Comparison of ENCODE assay signal across 9 cellular contexts in genomic region chr11:64874308-64874707, GRCh38. TPM values are rescaled to one million over a fixed set of nuclear protein-coding genes. Genes with fewer than 3 reads are reported as not detected.
DNase-seq lines count a peak whose midpoint lies in the region; ATAC-seq, FAIRE-seq and TF ChIP-seq lines count a peak whose summit lies in the region.
"Had no signal": no experiment of that assay in that cellular context is flagged by ENCODE, and none has a peak within 500 bp of the region (broad histone marks: within the 10 kb centered on the region; RNA-seq: fewer than 3 reads in every experiment).

No MANE protein-coding gene starts in this region.

- H3K9ac ChIP-seq in liver (ENCODE audit: low read depth in 1 of 2, low read length in 2 of 2), result no peak overlapping the region
- H3K9ac ChIP-seq in HepG2 (ENCODE audit: insufficient read depth, low read depth, low read length), result no peak overlapping the region
- H3K9ac ChIP-seq: KMS-11 had no signal

- TF ChIP-seq CTCF in liver (IDR thresholded peaks at IDR 0.05; ENCODE audit: low read depth, low read length, missing input control), result no peak
- no peak for TF ChIP-seq CTCF in HepG2 (CRISPR knock-in tag; IDR thresholded peaks at IDR 0.05)
- no peak for TF ChIP-seq CTCF in vagina (IDR thresholded peaks at IDR 0.05)

- H3K36me3 ChIP-seq in liver (ENCODE audit: control insufficient read depth in 4 of 4, insufficient read depth in 3 of 4, low read depth in 1 of 4, low read length in 3 of 4) (no peaks in the 10 kb centered on the region), HepG2 (replicated peaks in 1 of 2; ENCODE audit: control insufficient read depth in 1 of 2, insufficient read depth in 2 of 2, low read length in 2 of 2) (peaks cover 2 to 11% of the 10 kb centered on the region in 2 experiments; a peak in 2 of 5 replicates), vagina (peaks cover 0 to 17% of the 10 kb centered on the region in 2 donors)

- FAIRE-seq in HepG2 (lab: Jason Lieb, UNC), result no peak

- CTCF ChIA-PET in HepG2 (lab: Yijun Ruan, JAX; ENCODE audit: low intra/inter-chr PET ratio, low total read pairs), result no interaction called here

- 77% methylated on average over 13 of the region's 13 CpGs for WGBS in liver
- 96% methylated on average over 12 of the region's 13 CpGs for WGBS in HepG2 (ENCODE audit: low lambda C conversion rate)

- no peaks in the 10 kb centered on the region; the same call in 1 of the 2 replicates for H4K20me1 ChIP-seq in HepG2 (ENCODE audit: insufficient read depth, low read length)

- in situ Hi-C loops in HepG2 (cut with HindIII; ENCODE audit: extremely low pct_ligation_motif_present, low pct_unique_long_range_greater_than_20kb), result no loop called here

- no peak overlapping the region for H3K4me2 ChIP-seq in HepG2 (ENCODE audit: low read depth, low read length)
- H3K4me2 ChIP-seq: KMS-11 had no signal

- peak overlapping the region; percentile 6 to 23 for H3K27ac ChIP-seq in liver (ENCODE audit: low read depth in 1 of 2, low read length in 2 of 2)
- no peak overlapping the region for H3K27ac ChIP-seq in HepG2 (ENCODE audit: extremely low read length, insufficient read depth, low read length)
- H3K27ac ChIP-seq in vagina, result peak overlapping the region; percentile 12
- H3K27ac ChIP-seq: epithelial cell of prostate, KMS-11 had no signal

- BruUV-seq in HepG2 (replicated peaks; lab: Mats Ljungman, UMichigan), result no TSS peak

- H2AFZ ChIP-seq in HepG2 (ENCODE audit: low read length), result no peak overlapping the region

- peaks cover 59% of the 10 kb centered on the region for H3K79me2 ChIP-seq in HepG2 (ENCODE audit: insufficient read depth, low read length)

- TF ChIP-seq EP300 in HepG2 (IDR thresholded peaks at IDR 0.05; ENCODE audit: low read depth in 2 of 2, low read length in 2 of 2) (no peak), HepG2 (CRISPR knock-in tag; IDR thresholded peaks at IDR 0.05; ENCODE audit: borderline replicate concordance) (no peak)

- no peak overlapping the region for H3K4me3 ChIP-seq in liver (ENCODE audit: low read depth in 1 of 3, low read length in 3 of 3)
- H3K4me3 ChIP-seq in HepG2 (replicated peaks in 1 of 3; ENCODE audit: insufficient read depth in 1 of 3, low read depth in 2 of 3, low read length in 3 of 3), result no peak overlapping the region
- no peak overlapping the region for H3K4me3 ChIP-seq in vagina

- POLR2A ChIA-PET in HepG2 (lab: Yijun Ruan, JAX), result interaction anchor here (3.0 to 10.4 kb wide), 2 partner anchors 14 to 19 kb away, joined by 23 to 132 read pairs; no protein-coding TSS in a partner anchor

- H3K27me3 ChIP-seq in liver (ENCODE audit: control insufficient read depth in 4 of 4, insufficient read depth in 4 of 4, low read length in 3 of 4), result no peaks in the 10 kb centered on the region
- no peaks in the 10 kb centered on the region; a peak in 1 of 5 replicates for H3K27me3 ChIP-seq in HepG2 (ENCODE audit: control insufficient read depth in 1 of 2, insufficient read depth in 2 of 2, low read length in 2 of 2)
- H3K27me3 ChIP-seq in vagina, result no peaks in the 10 kb centered on the region

- TF ChIP-seq POLR2A in HepG2 (IDR thresholded peaks at IDR 0.05; ENCODE audit: insufficient read depth in 1 of 2, low read depth in 2 of 2, low read length in 2 of 2) (no peak), vagina (IDR thresholded peaks at IDR 0.05) (no peak)

- H3K9me3 ChIP-seq in liver (ENCODE audit: control insufficient read depth in 4 of 4, low read length in 3 of 4) (no peaks in the 10 kb centered on the region), HepG2 (ENCODE audit: low read length) (no peaks in the 10 kb centered on the region), vagina (no peaks in the 10 kb centered on the region)

- H3K4me1 ChIP-seq in liver (ENCODE audit: control insufficient read depth in 4 of 4, insufficient read depth in 4 of 4, low read length in 3 of 4) (peaks cover 31 to 89% (median 83%) of the 10 kb centered on the region in 4 donors), HepG2 (ENCODE audit: insufficient read depth, low read length) (peaks cover 85% of the 10 kb centered on the region), vagina (peaks cover 84% of the 10 kb centered on the region)

- no peak for TF ChIP-seq RAD21 in liver (IDR thresholded peaks at IDR 0.05)
- no peak for TF ChIP-seq RAD21 in HepG2 (CRISPR knock-in tag; IDR thresholded peaks at IDR 0.05)

- ATAC-seq in HepG2, result no peak
- no peak for ATAC-seq in HG02970 (IDR thresholded peaks at IDR 0.05; ENCODE audit: low FRiP score, unreplicated experiment)

- intact Hi-C loops in HepG2 (cut with micrococcal nuclease; ENCODE audit: unreplicated experiment), result no loop called here
- intact Hi-C loops in vagina (cut with DNase I), result no loop called here

- DNase-seq in HepG2 (ENCODE audit: low spot score) (no peak), islet precursor cell (peak; percentile 68), vagina (ENCODE audit: extremely low spot score in 2 of 2) (no peak), cerebellar cortex (ENCODE audit: low spot score) (no peak)
- DNase-seq: DMS 273 treated with DMSO at 0.1 percent for 48 hours had no signal

RNA-seq across cellular contexts. Expression of gene EHD1, which starts 4.1 kb away (rescaled TPM):
- 10 to 100 TPM; 27.3 to 36.4 TPM for total RNA-seq in liver
- 10 to 100 TPM in 1 of 2 donors, 1 to 10 TPM in 1; 8.3 to 11.1 TPM for polyA plus RNA-seq in liver
- 22.0 and 26.6 TPM in 2 replicates for total RNA-seq in HepG2 (2016; rRNA removed; fragmentation: Illumina TruSeq; extraction: Trizol)
- 8.1 and 9.7 TPM in 2 replicates for total RNA-seq in HepG2 (2016; cell fraction: cytosol; rRNA removed; fragmentation: Illumina TruSeq; extraction: Trizol; ENCODE audit: low read depth)
- total RNA-seq in HepG2 (2016; cell fraction: insoluble cytoplasmic fraction; rRNA removed; fragmentation: Illumina TruSeq; extraction: Trizol), result 22.9 and 29.1 TPM in 2 replicates
- 11.0 and 11.5 TPM in 2 replicates for total RNA-seq in HepG2 (2016; cell fraction: membrane; rRNA removed; fragmentation: Illumina TruSeq; extraction: Trizol)
- total RNA-seq in HepG2 (2016; cell fraction: nucleus; rRNA removed; fragmentation: Illumina TruSeq; extraction: Trizol), result 16.8 and 19.6 TPM in 2 replicates
- polyA plus RNA-seq in HepG2 (2011; rRNA removed), result 23.6 and 29.4 TPM in 2 replicates
- 20.8 and 31.1 TPM in 2 replicates for polyA plus RNA-seq in HepG2 (2011; cell fraction: cytosol; rRNA removed)
- 42.3 and 43.0 TPM in 2 replicates for polyA plus RNA-seq in HepG2 (2011; cell fraction: nucleus; rRNA removed)
- 18.8 and 23.3 TPM in 2 replicates for polyA plus RNA-seq in HepG2 (2012)
- polyA plus RNA-seq in HepG2 (2016; cell fraction: cytosol; fragmentation: Illumina TruSeq; extraction: Trizol; ENCODE audit: low read depth), result 3.5 and 3.9 TPM in 2 replicates
- 29.0 and 35.3 TPM in 2 replicates for polyA plus RNA-seq in HepG2 (2016; cell fraction: insoluble cytoplasmic fraction; fragmentation: Illumina TruSeq; extraction: Trizol; ENCODE audit: low read depth)
- 7.9 and 9.3 TPM in 2 replicates for polyA plus RNA-seq in HepG2 (2016; cell fraction: membrane; fragmentation: Illumina TruSeq; extraction: Trizol; ENCODE audit: low read depth)
- 33.4 and 34.4 TPM in 2 replicates for polyA plus RNA-seq in HepG2 (2016; cell fraction: nucleus; fragmentation: Illumina TruSeq; extraction: Trizol; ENCODE audit: insufficient read depth, low read depth)
- 63.9 and 78.7 TPM in 2 replicates for polyA minus RNA-seq in HepG2 (2011; rRNA and poly(A)+ RNA removed; ENCODE audit: low replicate concordance)
- polyA minus RNA-seq in HepG2 (2011; cell fraction: cytosol; rRNA and poly(A)+ RNA removed), result 21.2 and 28.0 TPM in 2 replicates
- 15.5 and 22.1 TPM in 2 replicates for polyA minus RNA-seq in HepG2 (2011; cell fraction: nucleus; rRNA and poly(A)+ RNA removed)
- total RNA-seq in vagina, result 61.6 TPM

RNA-seq across cellular contexts. Expression of gene CDC42BPG, which starts 29.9 kb away (rescaled TPM):
- total RNA-seq in liver, result 1 to 10 TPM in 1 of 2 donors, under 1 TPM in 1; 0.75 to 1.2 TPM
- under 1 TPM; 0.18 to 0.40 TPM for polyA plus RNA-seq in liver
- 0.77 and 1.4 TPM in 2 replicates for total RNA-seq in HepG2 (2016; rRNA removed; fragmentation: Illumina TruSeq; extraction: Trizol)
- total RNA-seq in HepG2 (2016; cell fraction: cytosol; rRNA removed; fragmentation: Illumina TruSeq; extraction: Trizol; ENCODE audit: low read depth), result 0.10 and 0.35 TPM in 2 replicates
- 0.42 and 1.4 TPM in 2 replicates for total RNA-seq in HepG2 (2016; cell fraction: insoluble cytoplasmic fraction; rRNA removed; fragmentation: Illumina TruSeq; extraction: Trizol)
- total RNA-seq in HepG2 (2016; cell fraction: membrane; rRNA removed; fragmentation: Illumina TruSeq; extraction: Trizol), result 0.37 and 0.38 TPM in 2 replicates
- total RNA-seq in HepG2 (2016; cell fraction: nucleus; rRNA removed; fragmentation: Illumina TruSeq; extraction: Trizol), result 1.8 and 2.0 TPM in 2 replicates
- polyA plus RNA-seq in HepG2 (2011; rRNA removed), result 0.55 and 0.99 TPM in 2 replicates
- polyA plus RNA-seq in HepG2 (2011; cell fraction: cytosol; rRNA removed), result 0.34 and 0.54 TPM in 2 replicates
- polyA plus RNA-seq in HepG2 (2011; cell fraction: nucleus; rRNA removed), result 6.3 and 7.3 TPM in 2 replicates
- 1.2 and 1.3 TPM in 2 replicates for polyA plus RNA-seq in HepG2 (2012)
- polyA plus RNA-seq in HepG2 (2016; cell fraction: cytosol; fragmentation: Illumina TruSeq; extraction: Trizol; ENCODE audit: low read depth), result 0.06 and 0.11 TPM in 2 replicates
- polyA plus RNA-seq in HepG2 (2016; cell fraction: insoluble cytoplasmic fraction; fragmentation: Illumina TruSeq; extraction: Trizol; ENCODE audit: low read depth), result 0.63 and 0.75 TPM in 2 replicates
- polyA plus RNA-seq in HepG2 (2016; cell fraction: membrane; fragmentation: Illumina TruSeq; extraction: Trizol; ENCODE audit: low read depth), result 0.24 and 0.70 TPM in 2 replicates
- polyA plus RNA-seq in HepG2 (2016; cell fraction: nucleus; fragmentation: Illumina TruSeq; extraction: Trizol; ENCODE audit: insufficient read depth, low read depth), result 4.9 and 5.6 TPM in 2 replicates
- 1.3 and 2.7 TPM in 2 replicates for polyA minus RNA-seq in HepG2 (2011; rRNA and poly(A)+ RNA removed; ENCODE audit: low replicate concordance)
- 0.59 and 1.6 TPM in 2 replicates for polyA minus RNA-seq in HepG2 (2011; cell fraction: cytosol; rRNA and poly(A)+ RNA removed)
- polyA minus RNA-seq in HepG2 (2011; cell fraction: nucleus; rRNA and poly(A)+ RNA removed), result 1.9 and 4.0 TPM in 2 replicates
- 13.0 TPM for total RNA-seq in vagina

RNA-seq across cellular contexts. Expression of gene ATG2A, which starts 42.7 kb away (rescaled TPM):
- total RNA-seq in liver (10 to 100 TPM; 18.3 to 27.8 TPM), HepG2 (2016; rRNA removed; fragmentation: Illumina TruSeq; extraction: Trizol) (6.5 and 6.7 TPM in 2 replicates), vagina (27.0 TPM)
- polyA plus RNA-seq in liver (10 to 100 TPM; 15.6 to 34.1 TPM), HepG2 (2011; rRNA removed) (8.0 and 13.2 TPM in 2 replicates)
- total RNA-seq in HepG2 (2016; cell fraction: cytosol; rRNA removed; fragmentation: Illumina TruSeq; extraction: Trizol; ENCODE audit: low read depth), result 5.0 and 5.3 TPM in 2 replicates
- 5.7 and 6.9 TPM in 2 replicates for total RNA-seq in HepG2 (2016; cell fraction: insoluble cytoplasmic fraction; rRNA removed; fragmentation: Illumina TruSeq; extraction: Trizol)
- total RNA-seq in HepG2 (2016; cell fraction: membrane; rRNA removed; fragmentation: Illumina TruSeq; extraction: Trizol), result 3.5 and 4.7 TPM in 2 replicates
- total RNA-seq in HepG2 (2016; cell fraction: nucleus; rRNA removed; fragmentation: Illumina TruSeq; extraction: Trizol), result 7.1 and 8.3 TPM in 2 replicates
- 4.6 and 6.5 TPM in 2 replicates for polyA plus RNA-seq in HepG2 (2011; cell fraction: cytosol; rRNA removed)
- 81.8 and 92.1 TPM in 2 replicates for polyA plus RNA-seq in HepG2 (2011; cell fraction: nucleus; rRNA removed)
- 14.9 and 21.4 TPM in 2 replicates for polyA plus RNA-seq in HepG2 (2012)
- polyA plus RNA-seq in HepG2 (2016; cell fraction: cytosol; fragmentation: Illumina TruSeq; extraction: Trizol; ENCODE audit: low read depth), result 1.0 and 1.2 TPM in 2 replicates
- 5.5 and 7.6 TPM in 2 replicates for polyA plus RNA-seq in HepG2 (2016; cell fraction: insoluble cytoplasmic fraction; fragmentation: Illumina TruSeq; extraction: Trizol; ENCODE audit: low read depth)
- polyA plus RNA-seq in HepG2 (2016; cell fraction: membrane; fragmentation: Illumina TruSeq; extraction: Trizol; ENCODE audit: low read depth), result 1.9 and 2.0 TPM in 2 replicates
- polyA plus RNA-seq in HepG2 (2016; cell fraction: nucleus; fragmentation: Illumina TruSeq; extraction: Trizol; ENCODE audit: insufficient read depth, low read depth), result 19.9 and 22.1 TPM in 2 replicates
- polyA minus RNA-seq in HepG2 (2011; rRNA and poly(A)+ RNA removed; ENCODE audit: low replicate concordance), result 20.7 and 23.4 TPM in 2 replicates
- 11.5 and 17.2 TPM in 2 replicates for polyA minus RNA-seq in HepG2 (2011; cell fraction: cytosol; rRNA and poly(A)+ RNA removed)
- polyA minus RNA-seq in HepG2 (2011; cell fraction: nucleus; rRNA and poly(A)+ RNA removed), result 24.7 and 27.0 TPM in 2 replicates

RNA-seq across cellular contexts. Expression of gene PPP2R5B, which starts 50.2 kb away (rescaled TPM):
- total RNA-seq in liver, result 1 to 10 TPM; 5.3 to 6.6 TPM
- polyA plus RNA-seq in liver, result 1 to 10 TPM; 2.9 to 4.9 TPM
- 1.6 and 2.3 TPM in 2 replicates for total RNA-seq in HepG2 (2016; rRNA removed; fragmentation: Illumina TruSeq; extraction: Trizol)
- total RNA-seq in HepG2 (2016; cell fraction: cytosol; rRNA removed; fragmentation: Illumina TruSeq; extraction: Trizol; ENCODE audit: low read depth), result 0.53 and 0.61 TPM in 2 replicates
- 1.6 and 2.9 TPM in 2 replicates for total RNA-seq in HepG2 (2016; cell fraction: insoluble cytoplasmic fraction; rRNA removed; fragmentation: Illumina TruSeq; extraction: Trizol)
- 1.7 and 1.9 TPM in 2 replicates for total RNA-seq in HepG2 (2016; cell fraction: membrane; rRNA removed; fragmentation: Illumina TruSeq; extraction: Trizol)
- 1.9 and 2.8 TPM in 2 replicates for total RNA-seq in HepG2 (2016; cell fraction: nucleus; rRNA removed; fragmentation: Illumina TruSeq; extraction: Trizol)
- 8.3 and 12.6 TPM in 2 replicates for polyA plus RNA-seq in HepG2 (2011; rRNA removed)
- polyA plus RNA-seq in HepG2 (2011; cell fraction: cytosol; rRNA removed), result 5.2 and 5.5 TPM in 2 replicates
- polyA plus RNA-seq in HepG2 (2011; cell fraction: nucleus; rRNA removed), result 38.0 and 39.6 TPM in 2 replicates
- 6.5 and 7.2 TPM in 2 replicates for polyA plus RNA-seq in HepG2 (2012)
- polyA plus RNA-seq in HepG2 (2016; cell fraction: cytosol; fragmentation: Illumina TruSeq; extraction: Trizol; ENCODE audit: low read depth), result 0.45 and 0.76 TPM in 2 replicates
- polyA plus RNA-seq in HepG2 (2016; cell fraction: insoluble cytoplasmic fraction; fragmentation: Illumina TruSeq; extraction: Trizol; ENCODE audit: low read depth), result 1.6 and 2.0 TPM in 2 replicates
- 1.3 and 2.0 TPM in 2 replicates for polyA plus RNA-seq in HepG2 (2016; cell fraction: membrane; fragmentation: Illumina TruSeq; extraction: Trizol; ENCODE audit: low read depth)
- polyA plus RNA-seq in HepG2 (2016; cell fraction: nucleus; fragmentation: Illumina TruSeq; extraction: Trizol; ENCODE audit: insufficient read depth, low read depth), result 6.5 and 7.0 TPM in 2 replicates
- 4.2 and 6.0 TPM in 2 replicates for polyA minus RNA-seq in HepG2 (2011; rRNA and poly(A)+ RNA removed; ENCODE audit: low replicate concordance)
- 2.0 and 4.1 TPM in 2 replicates for polyA minus RNA-seq in HepG2 (2011; cell fraction: cytosol; rRNA and poly(A)+ RNA removed)
- 4.6 and 4.8 TPM in 2 replicates for polyA minus RNA-seq in HepG2 (2011; cell fraction: nucleus; rRNA and poly(A)+ RNA removed)
- 16.9 TPM for total RNA-seq in vagina
